In the genomic region with DNA sequence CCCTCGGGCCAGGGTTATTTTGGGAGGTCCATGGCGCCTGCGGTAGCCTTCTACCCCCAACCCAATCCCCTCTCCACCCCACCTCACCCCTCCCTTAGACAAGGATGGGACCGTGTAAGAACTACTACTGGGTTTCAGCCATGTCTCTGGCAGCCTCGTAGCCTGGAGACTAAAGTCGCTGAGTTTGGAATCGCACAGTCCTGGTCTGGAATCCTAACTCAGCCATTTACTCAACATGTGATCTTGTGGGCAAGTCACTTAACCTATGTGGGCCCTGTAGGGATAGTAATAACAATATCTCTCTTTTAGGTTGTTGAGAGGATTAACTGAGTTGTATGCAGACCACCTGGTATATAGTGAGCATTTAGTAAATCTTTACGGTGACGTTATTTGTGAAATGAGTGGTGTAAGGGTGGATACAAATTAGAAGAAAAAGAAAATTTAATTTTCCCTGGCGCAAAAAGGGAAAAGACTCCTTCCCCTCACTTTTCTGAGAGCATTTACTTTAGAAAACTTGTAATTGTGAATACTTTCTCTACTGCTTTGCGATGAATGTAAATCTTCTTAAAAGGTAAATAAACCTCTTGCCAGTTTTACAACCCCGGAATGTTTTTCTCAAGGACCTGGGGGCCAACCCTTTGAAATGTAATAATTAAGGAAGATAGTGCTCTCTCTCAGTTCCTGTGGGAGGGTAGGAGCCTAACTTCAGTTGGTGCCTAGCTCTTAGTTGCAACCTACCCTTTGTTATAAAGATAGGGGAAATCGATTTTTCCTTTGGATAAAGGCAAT, we compare ENCODE assay signal across 8 cellular contexts. TPM values are rescaled to one million over a fixed set of nuclear protein-coding genes. Genes with fewer than 3 reads are reported as not detected.
DNase-seq lines count a peak whose midpoint lies in the region; ATAC-seq and TF ChIP-seq lines count a peak whose summit lies in the region.

No MANE protein-coding gene starts in this region.

- H3K27ac Mint-ChIP-seq in activated CD4-positive, alpha-beta T cell treated with anti-CD3 and anti-CD28 coated beads for 36 hours = peak overlapping the region; percentile 97

- H3K4me3 Mint-ChIP-seq in activated CD4-positive, alpha-beta T cell treated with anti-CD3 and anti-CD28 coated beads for 36 hours = peak overlapping the region; percentile 97

- H3K36me3 Mint-ChIP-seq in activated CD4-positive, alpha-beta T cell treated with anti-CD3 and anti-CD28 coated beads for 36 hours (ENCODE audit: low read depth) = peaks cover 24% of the 10 kb centered on the region

- no peaks in the 10 kb centered on the region for H3K9me3 ChIP-seq in mononuclear cell (ENCODE audit: low read depth, low read length)

- H3K4me1 ChIP-seq in mononuclear cell (ENCODE audit: insufficient read depth, low read length) = peaks cover 17% of the 10 kb centered on the region

- TF ChIP-seq CTCF in dorsolateral prefrontal cortex (IDR thresholded peaks at IDR 0.05 in 54 of 56, conservative IDR thresholded peaks at IDR 0.05 in 2 of 56; ENCODE audit: low read depth in 1 of 56, partially characterized antibody in 56 of 56) = peak in 1 of 56 donors; percentile 3

- POLR2A ChIA-PET in activated CD4-positive, alpha-beta T cell treated with anti-CD3 and anti-CD28 coated beads for 36 hours (lab: Charles Lee) = interaction anchor here (0.6 to 1.3 kb wide), 5 partner anchors 14 to 316 kb away, joined by 3 to 11 read pairs (median 4); partner anchors contain the start of genes OSCP1, THRAP3 and TRAPPC3

- peak; percentile 50 for ATAC-seq in activated CD4-positive, alpha-beta T cell treated with anti-CD3 and anti-CD28 coated beads for 36 hours
- ATAC-seq in HG02884 (IDR thresholded peaks at IDR 0.05; ENCODE audit: unreplicated experiment) = peak; percentile 54

- CTCF ChIA-PET in activated CD4-positive, alpha-beta T cell treated with anti-CD3 and anti-CD28 coated beads for 36 hours (lab: Charles Lee) = interaction anchor here (0.6 to 1.0 kb wide), 4 partner anchors 10 to 224 kb away, joined by 3 to 4 read pairs (median 3); no protein-coding TSS in a partner anchor

- H3K4me1 Mint-ChIP-seq in activated CD4-positive, alpha-beta T cell treated with anti-CD3 and anti-CD28 coated beads for 36 hours = peaks cover 23% of the 10 kb centered on the region

- no peaks in the 10 kb centered on the region for H3K9me3 Mint-ChIP-seq in activated CD4-positive, alpha-beta T cell treated with anti-CD3 and anti-CD28 coated beads for 36 hours (ENCODE audit: low read depth)

- H3K27ac ChIP-seq in dorsolateral prefrontal cortex = peak overlapping the region; percentile 8 to 97 (median 91)

- DNase-seq in activated CD4-positive, alpha-beta T cell treated with anti-CD3 and anti-CD28 coated beads for 36 hours = no peak
- no peak for DNase-seq in activated CD4-positive, alpha-beta T cell treated with anti-CD3 and anti-CD28 coated beads for 48 hours
- DNase-seq in NCI-H748 treated with DMSO at 0.1 percent for 48 hours (lab: John Stamatoyannopoulos, UW) = peak; percentile 25
- DNase-seq in dorsolateral prefrontal cortex = no peak
- DNase-seq in stimulated activated CD4-positive, alpha-beta T cell treated with anti-CD3 and anti-CD28 coated beads, Interleukin-4, amount 100 ng/mL, for 24 hours = no peak
- no peak for DNase-seq in effector CD8-positive, alpha-beta T cell (lab: John Stamatoyannopoulos, UW)

- intact Hi-C loops in activated CD4-positive, alpha-beta T cell treated with anti-CD3 and anti-CD28 coated beads for 36 hours (cut with DNase I, micrococcal nuclease) = loop anchor here (1.0 to 5.0 kb wide), 13 partner anchors 14 to 1548 kb away; partner anchors contain the start of genes OSCP1 (in 2 of the 2), TRAPPC3 (in 2 of the 2), AGO3 (in 1 of the 2) and LSM10 (in 1 of the 2)
- intact Hi-C loops in dorsolateral prefrontal cortex (cut with DNase I) = no loop called here

- no peaks in the 10 kb centered on the region for H3K27me3 ChIP-seq in dorsolateral prefrontal cortex
- no peaks in the 10 kb centered on the region for H3K27me3 ChIP-seq in mononuclear cell (ENCODE audit: insufficient read depth, low read length)

- H3K27me3 Mint-ChIP-seq in activated CD4-positive, alpha-beta T cell treated with anti-CD3 and anti-CD28 coated beads for 36 hours = no peaks in the 10 kb centered on the region

- H3K4me3 ChIP-seq in dorsolateral prefrontal cortex (peak overlapping the region; percentile 70 to 100 (median 93)), mononuclear cell (ENCODE audit: low read length) (peak overlapping the region; percentile 96)

RNA-seq across cellular contexts. Expression of gene MRPS15, which starts 0.6 kb away (rescaled TPM):
- total RNA-seq in activated CD4-positive, alpha-beta T cell treated with anti-CD3 and anti-CD28 coated beads for 36 hours = 100 to 1,000 TPM; 123 to 169 TPM
- total RNA-seq in dorsolateral prefrontal cortex (10 to 100 TPM; 28.8 to 59.3 (median 43.8) TPM), mononuclear cell (35.1 TPM)

RNA-seq across cellular contexts. Expression of gene OSCP1, which starts 14.5 kb away (rescaled TPM):
- total RNA-seq in activated CD4-positive, alpha-beta T cell treated with anti-CD3 and anti-CD28 coated beads for 36 hours = 1 to 10 TPM; 2.2 to 2.8 TPM
- total RNA-seq in dorsolateral prefrontal cortex = 10 to 100 TPM; 17.0 to 49.3 (median 30.6) TPM
- total RNA-seq in mononuclear cell = 0.21 TPM

RNA-seq across cellular contexts. Expression of gene CSF3R, which starts 17.9 kb away (rescaled TPM):
- under 1 TPM; 0.33 to 0.41 TPM for total RNA-seq in activated CD4-positive, alpha-beta T cell treated with anti-CD3 and anti-CD28 coated beads for 36 hours
- total RNA-seq in dorsolateral prefrontal cortex = 10 to 100 TPM in 79 of 120 experiments, 1 to 10 TPM in 41; 3.2 to 43.8 (median 11.6) TPM
- total RNA-seq in mononuclear cell = 153 TPM

Comparison
In these comparisons a context has a peak if more than half of its experiments do, and no peak if none do; other contexts are left out.
1. RNA of gene OSCP1, which starts 14.5 kb away (total RNA-seq): 17.0 to 49.3 TPM in dorsolateral prefrontal cortex; 2.2 to 2.8 TPM in activated CD4-positive, alpha-beta T cell treated with anti-CD3 and anti-CD28 coated beads for 36 hours and 0.21 TPM in mononuclear cell (single experiment); every median in the first group is over 4 times any median in the second.
2. intact Hi-C loops: an anchor here in activated CD4-positive, alpha-beta T cell treated with anti-CD3 and anti-CD28 coated beads for 36 hours (1.0 to 5.0 kb wide); none called in dorsolateral prefrontal cortex.